ENCODE assay signal across 9 cellular contexts in genomic region chr14:91254456-91254855, GRCh38. TPM values are rescaled to one million over a fixed set of nuclear protein-coding genes. Genes with fewer than 3 reads are reported as not detected.
DNase-seq lines count a peak whose midpoint lies in the region; ATAC-seq and TF ChIP-seq lines count a peak whose summit lies in the region.
"Had no signal": no experiment of that assay in that cellular context is flagged by ENCODE, and none has a peak within 500 bp of the region (broad histone marks: within the 10 kb centered on the region; RNA-seq: fewer than 3 reads in every experiment).

No MANE protein-coding gene starts in this region.

- H3K9me2 ChIP-seq in Loucy (replicated peaks; ENCODE audit: low read depth, low read length): no peaks in the 10 kb centered on the region

- H3K27ac Mint-ChIP-seq in CD8-positive, alpha-beta T cell: peak overlapping the region; percentile 82
- peak overlapping the region; percentile 65 to 81 for H3K27ac Mint-ChIP-seq in activated naive CD4-positive, alpha-beta T cell treated with anti-CD3 and anti-CD28 coated beads, Interleukin-2, amount 50 U/mL, for 72 hours
- no peak overlapping the region for H3K27ac Mint-ChIP-seq in neural progenitor cell

- ATAC-seq in CD8-positive, alpha-beta T cell: peak; percentile 41
- ATAC-seq in activated naive CD4-positive, alpha-beta T cell treated with anti-CD3 and anti-CD28 coated beads, Interleukin-2, amount 50 U/mL, for 72 hours: peak in 1 of 2 donors; percentile 23
- no peak for ATAC-seq in GM21360 (IDR thresholded peaks at IDR 0.05; ENCODE audit: unreplicated experiment)
- ATAC-seq in HG02981 (IDR thresholded peaks at IDR 0.05; ENCODE audit: unreplicated experiment): no peak
- no peak for ATAC-seq in HG03442 (IDR thresholded peaks at IDR 0.05; ENCODE audit: unreplicated experiment)

- no peaks in the 10 kb centered on the region for H3K36me3 Mint-ChIP-seq in CD8-positive, alpha-beta T cell
- peaks cover 10 to 18% of the 10 kb centered on the region in 2 donors for H3K36me3 Mint-ChIP-seq in activated naive CD4-positive, alpha-beta T cell treated with anti-CD3 and anti-CD28 coated beads, Interleukin-2, amount 50 U/mL, for 72 hours
- H3K36me3 Mint-ChIP-seq in neural progenitor cell: no peaks in the 10 kb centered on the region

- H3K9me3 Mint-ChIP-seq in CD8-positive, alpha-beta T cell: no peaks in the 10 kb centered on the region
- no peaks in the 10 kb centered on the region for H3K9me3 Mint-ChIP-seq in activated naive CD4-positive, alpha-beta T cell treated with anti-CD3 and anti-CD28 coated beads, Interleukin-2, amount 50 U/mL, for 72 hours
- H3K9me3 Mint-ChIP-seq in neural progenitor cell: no peaks in the 10 kb centered on the region

- POLR2A ChIA-PET in CD8-positive, alpha-beta T cell (lab: Charles Lee): interaction anchor here (1.0 to 3.3 kb wide), 2 partner anchors 10 kb away, joined by 3 to 25 read pairs; partner anchors contain the start of gene GPR68

- H3K4me2 ChIP-seq in Loucy (ENCODE audit: low read depth, low read length, poor library complexity, severe bottlenecking) (peak overlapping the region; percentile 54), neural progenitor cell (peak overlapping the region; percentile 92)

- peak overlapping the region; percentile 41 for H3K4me3 ChIP-seq in CD8-positive, alpha-beta T cell (ENCODE audit: low read depth, low read length)
- H3K4me3 ChIP-seq in Loucy (ENCODE audit: low read length, poor library complexity, severe bottlenecking) (no peak overlapping the region), neural progenitor cell (no peak overlapping the region)

- H3K9ac ChIP-seq in Loucy (ENCODE audit: low read depth, low read length, poor library complexity, severe bottlenecking) (peak overlapping the region; percentile 28), neural progenitor cell (no peak overlapping the region)

- peaks cover 9% of the 10 kb centered on the region for H3F3A ChIP-seq in Loucy (ENCODE audit: low read depth)
- peaks cover 38% of the 10 kb centered on the region for H3F3A ChIP-seq in neural progenitor cell (ENCODE audit: low read depth)

- peak in 2 of 7 experiments; percentile 34 to 49 for DNase-seq in CD8-positive, alpha-beta T cell
- DNase-seq in activated naive CD4-positive, alpha-beta T cell treated with anti-CD3 and anti-CD28 coated beads, Interleukin-2, amount 50 U/mL, for 72 hours (ENCODE audit: low spot score in 2 of 2): no peak
- no peak for DNase-seq in neural progenitor cell (ENCODE audit: low spot score)
- DNase-seq in GOT3 (lab: John Stamatoyannopoulos, UW): no peak
- DNase-seq: NCI-H2029 treated with DMSO at 0.1 percent for 48 hours had no signal

- intact Hi-C loops in CD8-positive, alpha-beta T cell (cut with DNase I, micrococcal nuclease): loop anchor here in 1 of 2 experiments (10.0 kb wide), 1 partner anchor 620 kb away; no protein-coding TSS in a partner anchor

- H3K9me3 ChIP-seq in CD8-positive, alpha-beta T cell (ENCODE audit: low read length): no peaks in the 10 kb centered on the region
- H3K9me3 ChIP-seq in Loucy (ENCODE audit: insufficient read depth, low read depth, low read length) (no peaks in the 10 kb centered on the region), neural progenitor cell (ENCODE audit: low read depth) (no peaks in the 10 kb centered on the region)

- CTCF ChIA-PET in CD8-positive, alpha-beta T cell (lab: Charles Lee): no interaction called here

- H4K20me1 ChIP-seq in Loucy (ENCODE audit: insufficient read depth, low read length, poor library complexity, severe bottlenecking) (no peaks in the 10 kb centered on the region), neural progenitor cell (ENCODE audit: low read depth) (no peaks in the 10 kb centered on the region)

- H3K36me3 ChIP-seq in CD8-positive, alpha-beta T cell (ENCODE audit: insufficient read depth, low read length): no peaks in the 10 kb centered on the region
- no peaks in the 10 kb centered on the region for H3K36me3 ChIP-seq in Loucy (ENCODE audit: insufficient read depth, low read length)
- no peaks in the 10 kb centered on the region for H3K36me3 ChIP-seq in neural progenitor cell

- H3K4me1 ChIP-seq in CD8-positive, alpha-beta T cell (ENCODE audit: insufficient read depth, low read length): peaks cover 52% of the 10 kb centered on the region
- H3K4me1 ChIP-seq in Loucy (ENCODE audit: insufficient read depth, low read length, poor library complexity, severe bottlenecking): peaks cover 78% of the 10 kb centered on the region
- peaks cover 33% of the 10 kb centered on the region for H3K4me1 ChIP-seq in neural progenitor cell

- H3K27me3 ChIP-seq in CD8-positive, alpha-beta T cell (ENCODE audit: insufficient read depth, low read length): no peaks in the 10 kb centered on the region
- H3K27me3 ChIP-seq in Loucy (ENCODE audit: insufficient read depth, low read length, poor library complexity, severe bottlenecking) (no peaks in the 10 kb centered on the region), neural progenitor cell (peaks cover 29% of the 10 kb centered on the region)

- H3K79me2 ChIP-seq in Loucy (ENCODE audit: insufficient read depth, low read length) (no peaks in the 10 kb centered on the region), neural progenitor cell (ENCODE audit: low read depth) (no peaks in the 10 kb centered on the region)

- H3K27me3 Mint-ChIP-seq in CD8-positive, alpha-beta T cell (ENCODE audit: low read depth): no peaks in the 10 kb centered on the region
- peaks cover 15% of the 10 kb centered on the region for H3K27me3 Mint-ChIP-seq in neural progenitor cell (ENCODE audit: insufficient read depth, low read depth)

- peak overlapping the region; percentile 76 for H3K4me3 Mint-ChIP-seq in CD8-positive, alpha-beta T cell
- peak overlapping the region; percentile 87 for H3K4me3 Mint-ChIP-seq in neural progenitor cell

- no peak overlapping the region for H3K27ac ChIP-seq in CD8-positive, alpha-beta T cell (ENCODE audit: low read depth, low read length)
- no peak overlapping the region for H3K27ac ChIP-seq in neural progenitor cell

- H3K4me1 Mint-ChIP-seq in CD8-positive, alpha-beta T cell (ENCODE audit: low read depth): peaks cover 54% of the 10 kb centered on the region
- peaks cover 44% of the 10 kb centered on the region for H3K4me1 Mint-ChIP-seq in neural progenitor cell

- no peak for TF ChIP-seq CTCF in CD8-positive, alpha-beta T cell (IDR thresholded peaks at IDR 0.05)
- TF ChIP-seq CTCF in Loucy (conservative IDR thresholded peaks at IDR 0.05; ENCODE audit: low read length): no peak
- no peak for TF ChIP-seq CTCF in neural progenitor cell (IDR thresholded peaks at IDR 0.05)

- H2AFZ ChIP-seq in Loucy (ENCODE audit: low read length): no peak overlapping the region
- no peak overlapping the region for H2AFZ ChIP-seq in neural progenitor cell (replicated peaks)

RNA-seq across cellular contexts. Expression of gene GPR68, which starts 10.0 kb away (rescaled TPM):
- total RNA-seq in CD8-positive, alpha-beta T cell: 1 to 10 TPM; 3.6 to 5.1 TPM
- total RNA-seq in activated naive CD4-positive, alpha-beta T cell treated with anti-CD3 and anti-CD28 coated beads, Interleukin-2, amount 50 U/mL, for 72 hours: 10 to 100 TPM in 1 of 2 donors, 1 to 10 TPM in 1; 4.6 to 12.7 TPM
- total RNA-seq in neural progenitor cell (ENCODE audit: low replicate concordance): 0.84 TPM in 1 of 2 replicates, not detected in the other
